Comparison of ENCODE assay signal across 13 cellular contexts in genomic region chr13:71712988-71713653, GRCh38.
DNase-seq lines count a peak whose midpoint lies in the region; TF ChIP-seq lines count a peak whose summit lies in the region.
"Had no signal": no experiment of that assay in that cellular context is flagged by ENCODE, and none has a peak within 500 bp of the region (broad histone marks: within the 10 kb centered on the region; RNA-seq: fewer than 3 reads in every experiment).

No MANE protein-coding gene starts in this region.

- H3K36me3 ChIP-seq in NT2/D1 (ENCODE audit: insufficient read depth, insufficient read length, low read length) (no peaks in the 10 kb centered on the region), fibroblast of lung (ENCODE audit: control insufficient read depth, insufficient read depth, low read length) (no peaks in the 10 kb centered on the region)
- H3K36me3 ChIP-seq: SJSA1 had no signal

- no peaks in the 10 kb centered on the region for H3K9me3 ChIP-seq in NT2/D1 (ENCODE audit: insufficient read depth, low read length)
- H3K9me3 ChIP-seq in fibroblast of lung (ENCODE audit: control insufficient read depth, insufficient read depth, low read depth, low read length): no peaks in the 10 kb centered on the region
- H3K9me3 ChIP-seq: SJSA1 had no signal

- H3K27me3 ChIP-seq in NT2/D1 (ENCODE audit: insufficient read depth, insufficient read length) (no peaks in the 10 kb centered on the region), fibroblast of lung (ENCODE audit: control insufficient read depth, insufficient read depth, low read length) (no peaks in the 10 kb centered on the region)
- H3K27me3 ChIP-seq: foreskin keratinocyte, SJSA1 had no signal

- no peak overlapping the region for H3K9ac ChIP-seq in NT2/D1 (ENCODE audit: insufficient read length, low read depth)
- H3K9ac ChIP-seq in fibroblast of lung (ENCODE audit: insufficient read depth, low read length): no peak overlapping the region

- H3K4me1 ChIP-seq in NT2/D1 (ENCODE audit: insufficient read depth, insufficient read length) (no peaks in the 10 kb centered on the region), fibroblast of lung (ENCODE audit: control insufficient read depth, extremely low read depth, insufficient read depth, low read length) (no peaks in the 10 kb centered on the region)
- H3K4me1 ChIP-seq: foreskin keratinocyte, SJSA1 had no signal

- H3K4me3 ChIP-seq in NT2/D1 (ENCODE audit: insufficient read length, low read depth) (no peak overlapping the region), fibroblast of lung (replicated peaks in 1 of 4; ENCODE audit: control extremely low read depth in 1 of 4, insufficient read depth in 1 of 4, low read depth in 3 of 4, low read length in 4 of 4) (no peak overlapping the region)
- H3K4me3 ChIP-seq: SJSA1 had no signal

- no peak for TF ChIP-seq CTCF in fibroblast of lung (conservative IDR thresholded peaks at IDR 0.05 in 1 of 2, IDR thresholded peaks at IDR 0.05 in 1 of 2; ENCODE audit: low read depth in 1 of 2, low read length in 2 of 2)
- TF ChIP-seq CTCF in progenitor cell of endocrine pancreas (IDR thresholded peaks at IDR 0.05; ENCODE audit: unreplicated experiment): no peak

- intact Hi-C loops in activated T-helper 2 cell treated with anti-CD3 and anti-CD28 coated beads, Interferon-gamma antibody, Interleukin-2, Interleukin-4, amounts not matched to agents 10 μg/mL and 5 μg/mL and 100 μg/mL, durations not matched to agents 14 hours and 24 hours and 36 hours (cut with micrococcal nuclease): no loop called here

- no peak overlapping the region for H2AFZ ChIP-seq in fibroblast of lung (ENCODE audit: low read length)

- H3K9me3 Mint-ChIP-seq in progenitor cell of endocrine pancreas (ENCODE audit: low read depth): peaks cover 8% of the 10 kb centered on the region
- H3K9me3 Mint-ChIP-seq in activated T-helper 2 cell treated with anti-CD3 and anti-CD28 coated beads, Interferon-gamma antibody, Interleukin-2, Interleukin-4, amounts not matched to agents 10 μg/mL and 5 μg/mL and 100 μg/mL, durations not matched to agents 14 hours and 24 hours and 36 hours: no peaks in the 10 kb centered on the region
- H3K9me3 Mint-ChIP-seq: memory B cell had no signal

- no peak overlapping the region for H3K27ac ChIP-seq in fibroblast of lung (ENCODE audit: insufficient read depth, low read length)
- H3K27ac ChIP-seq: foreskin keratinocyte, SJSA1 had no signal

- no peaks in the 10 kb centered on the region for H4K20me1 ChIP-seq in fibroblast of lung (ENCODE audit: control insufficient read depth, extremely low read depth, insufficient read depth, low read length)

- H3K4me3 Mint-ChIP-seq in progenitor cell of endocrine pancreas (ENCODE audit: low read depth): peak overlapping the region; percentile 17
- no peak overlapping the region for H3K4me3 Mint-ChIP-seq in activated T-helper 2 cell treated with anti-CD3 and anti-CD28 coated beads, Interferon-gamma antibody, Interleukin-2, Interleukin-4, amounts not matched to agents 10 μg/mL and 5 μg/mL and 100 μg/mL, durations not matched to agents 14 hours and 24 hours and 36 hours (ENCODE audit: low read depth)
- H3K4me3 Mint-ChIP-seq: activated CD4-positive, alpha-beta T cell treated with anti-CD3 and anti-CD28 coated beads for 36 hours; memory B cell had no signal

- peaks cover 33% of the 10 kb centered on the region for H3K4me1 Mint-ChIP-seq in progenitor cell of endocrine pancreas (ENCODE audit: low read depth)
- no peaks in the 10 kb centered on the region for H3K4me1 Mint-ChIP-seq in activated T-helper 2 cell treated with anti-CD3 and anti-CD28 coated beads, Interferon-gamma antibody, Interleukin-2, Interleukin-4, amounts not matched to agents 10 μg/mL and 5 μg/mL and 100 μg/mL, durations not matched to agents 14 hours and 24 hours and 36 hours (ENCODE audit: low read depth)
- H3K4me1 Mint-ChIP-seq: activated CD4-positive, alpha-beta T cell treated with anti-CD3 and anti-CD28 coated beads for 36 hours; memory B cell had no signal

- H3K4me2 ChIP-seq in fibroblast of lung (ENCODE audit: extremely low read depth, insufficient read depth, low read length): no peak overlapping the region

- no peaks in the 10 kb centered on the region for H3K79me2 ChIP-seq in fibroblast of lung (ENCODE audit: control insufficient read depth, insufficient read depth, low read length)

- H3K27ac Mint-ChIP-seq in progenitor cell of endocrine pancreas: peak overlapping the region; percentile 93
- no peak overlapping the region for H3K27ac Mint-ChIP-seq in activated T-helper 2 cell treated with anti-CD3 and anti-CD28 coated beads, Interferon-gamma antibody, Interleukin-2, Interleukin-4, amounts not matched to agents 10 μg/mL and 5 μg/mL and 100 μg/mL, durations not matched to agents 14 hours and 24 hours and 36 hours
- H3K27ac Mint-ChIP-seq: activated CD4-positive, alpha-beta T cell treated with anti-CD3 and anti-CD28 coated beads for 36 hours; memory B cell had no signal

- H3K27me3 Mint-ChIP-seq in progenitor cell of endocrine pancreas: no peaks in the 10 kb centered on the region
- H3K27me3 Mint-ChIP-seq in activated T-helper 2 cell treated with anti-CD3 and anti-CD28 coated beads, Interferon-gamma antibody, Interleukin-2, Interleukin-4, amounts not matched to agents 10 μg/mL and 5 μg/mL and 100 μg/mL, durations not matched to agents 14 hours and 24 hours and 36 hours (ENCODE audit: low read depth): no peaks in the 10 kb centered on the region
- H3K27me3 Mint-ChIP-seq: activated CD4-positive, alpha-beta T cell treated with anti-CD3 and anti-CD28 coated beads for 36 hours; memory B cell had no signal

- DNase-seq in DMS53 (lab: John Stamatoyannopoulos, UW) (peak; percentile 36), DMS53 treated with DMSO at 0.1 percent for 48 hours (lab: John Stamatoyannopoulos, UW; ENCODE audit: unreplicated experiment) (no peak), NT2/D1 (ENCODE audit: low read depth, low spot score) (peak; percentile 2), fibroblast of lung (ENCODE audit: low read depth in 2 of 2) (peak; percentile 1 to 29), progenitor cell of endocrine pancreas (ENCODE audit: low spot score, unreplicated experiment) (no peak), COR-L47 (lab: John Stamatoyannopoulos, UW) (no peak), NCI-H1436 (lab: John Stamatoyannopoulos, UW) (no peak)
- DNase-seq in activated T-helper 2 cell treated with anti-CD3 and anti-CD28 coated beads, Interferon-gamma antibody, Interleukin-2, Interleukin-4, amounts not matched to agents 10 μg/mL and 5 μg/mL and 100 μg/mL, durations not matched to agents 14 hours and 24 hours and 36 hours (ENCODE audit: low spot score): no peak
- DNase-seq: activated CD4-positive, alpha-beta T cell treated with anti-CD3 and anti-CD28 coated beads for 36 hours; activated gamma-delta T cell treated with Interleukin-2 at 50 U/mL for 16 hours; foreskin keratinocyte had no signal

- peaks cover 1% of the 10 kb centered on the region for H3K36me3 Mint-ChIP-seq in progenitor cell of endocrine pancreas (ENCODE audit: insufficient read depth)
- no peaks in the 10 kb centered on the region for H3K36me3 Mint-ChIP-seq in activated T-helper 2 cell treated with anti-CD3 and anti-CD28 coated beads, Interferon-gamma antibody, Interleukin-2, Interleukin-4, amounts not matched to agents 10 μg/mL and 5 μg/mL and 100 μg/mL, durations not matched to agents 14 hours and 24 hours and 36 hours (ENCODE audit: low read depth)
- H3K36me3 Mint-ChIP-seq: memory B cell had no signal

Comparison
In these comparisons a context has a peak if more than half of its experiments do, and no peak if none do; other contexts are left out.
1. DNase-seq: peak in DMS53 (single experiment), NT2/D1 (single experiment) and fibroblast of lung (2 of 2); none in DMS53 treated with DMSO at 0.1 percent for 48 hours (single experiment), progenitor cell of endocrine pancreas (single experiment), activated T-helper 2 cell treated with anti-CD3 and anti-CD28 coated beads, Interferon-gamma antibody, Interleukin-2, Interleukin-4, amounts not matched to agents 10 μg/mL and 5 μg/mL and 100 μg/mL, durations not matched to agents 14 hours and 24 hours and 36 hours (single experiment), COR-L47 (single experiment) and NCI-H1436 (single experiment).